In genomic region chr1:200258447-200259375, GRCh38 we compare ENCODE assay signal across 10 cellular contexts.
A peak's percentile ranks its signal among the peaks of the same experiment; 100 is the strongest.
DNase-seq lines count a peak whose midpoint lies in the region; ATAC-seq and TF ChIP-seq lines count a peak whose summit lies in the region.
"Had no signal": no experiment of that assay in that cellular context is flagged by ENCODE, and none has a peak within 500 bp of the region (broad histone marks: within the 10 kb centered on the region; RNA-seq: fewer than 3 reads in every experiment).

No MANE protein-coding gene starts in this region.

- TF ChIP-seq POLR2A in transverse colon (IDR thresholded peaks at IDR 0.05) = no peak

- intact Hi-C loops in transverse colon (cut with DNase I; ENCODE audit: low total_unique reads) = no loop called here

- DNase-seq in DMS153 treated with DMSO at 0.1 percent for 48 hours (lab: John Stamatoyannopoulos, UW; ENCODE audit: unreplicated experiment) = peak; percentile 13
- DNase-seq in NCI-H226 = peak; percentile 4
- DNase-seq in endodermal cell = no peak
- DNase-seq in transverse colon = no peak
- no peak for DNase-seq in DMS79 (lab: John Stamatoyannopoulos, UW)
- DNase-seq in NCI-H1417 treated with DMSO at 0.1 percent for 48 hours (lab: John Stamatoyannopoulos, UW) = no peak

- peaks cover 3% of the 10 kb centered on the region for H3K4me1 Mint-ChIP-seq in endodermal cell

- H3K4me3 Mint-ChIP-seq in endodermal cell = no peak overlapping the region

- H3K4me1 ChIP-seq in endodermal cell (ENCODE audit: control insufficient read depth, insufficient read depth, low read length) (no peaks in the 10 kb centered on the region), transverse colon (no peaks in the 10 kb centered on the region)
- H3K4me1 ChIP-seq: SJCRH30 had no signal

- H3K27me3 ChIP-seq in endodermal cell (ENCODE audit: control insufficient read depth, insufficient read depth, low read length, poor library complexity, severe bottlenecking) (no peaks in the 10 kb centered on the region), transverse colon (no peaks in the 10 kb centered on the region)
- H3K27me3 ChIP-seq: SJCRH30 had no signal

- H3K27me3 Mint-ChIP-seq in endodermal cell (ENCODE audit: insufficient read depth) = peaks cover 2% of the 10 kb centered on the region

- 94 to 96% methylated on average over 5 to 10 of the region's 10 CpGs for WGBS in endodermal cell (ENCODE audit: insufficient coverage in 1 of 2, insufficient read length in 1 of 2), 2 experiments
- WGBS in transverse colon (ENCODE audit: low coverage in 1 of 2), 2 donors = 78 to 91% methylated on average over 5 to 10 of the region's 10 CpGs

- no peak overlapping the region for H3K4me3 ChIP-seq in endodermal cell (ENCODE audit: low read length)
- H3K4me3 ChIP-seq in transverse colon = no peak overlapping the region
- H3K4me3 ChIP-seq: lung, SJCRH30 had no signal

- in situ Hi-C loops in transverse colon (cut with MboI; ENCODE audit: low pct_ligation_motif_present in 1 of 4, low pct_unique_long_range_greater_than_20kb in 1 of 4, low sequenced_read_pairs in 3 of 4) = no loop called here

- H3K27ac ChIP-seq in endodermal cell (ENCODE audit: low read depth, low read length) = no peak overlapping the region
- H3K27ac ChIP-seq in transverse colon = no peak overlapping the region
- H3K27ac ChIP-seq: SJCRH30 had no signal

- no peaks in the 10 kb centered on the region for H3K9me3 ChIP-seq in endodermal cell (ENCODE audit: control insufficient read depth, low read length)
- no peaks in the 10 kb centered on the region for H3K9me3 ChIP-seq in transverse colon
- H3K9me3 ChIP-seq: SJCRH30 had no signal

- TF ChIP-seq EP300 in transverse colon (IDR thresholded peaks at IDR 0.05; ENCODE audit: low read depth) = no peak

- no peak overlapping the region for H3K9ac ChIP-seq in endodermal cell (ENCODE audit: extremely low read depth, low read length, poor library complexity, severe bottlenecking)

- ATAC-seq in GM21367 (IDR thresholded peaks at IDR 0.05; ENCODE audit: unreplicated experiment) = peak; percentile 54
- no peak for ATAC-seq in GM21528 (IDR thresholded peaks at IDR 0.05; ENCODE audit: low FRiP score, unreplicated experiment)

- no peaks in the 10 kb centered on the region for H3K36me3 Mint-ChIP-seq in endodermal cell (ENCODE audit: low read depth)

- no peaks in the 10 kb centered on the region for H3K36me3 ChIP-seq in endodermal cell (ENCODE audit: control insufficient read depth, insufficient read depth, low read length)
- H3K36me3 ChIP-seq in transverse colon = no peaks in the 10 kb centered on the region
- H3K36me3 ChIP-seq: SJCRH30 had no signal

- H3K9me3 Mint-ChIP-seq in endodermal cell = no peaks in the 10 kb centered on the region

- TF ChIP-seq CTCF in endodermal cell (conservative IDR thresholded peaks at IDR 0.05) (peak; percentile 73), transverse colon (IDR thresholded peaks at IDR 0.05) (peak; percentile 31 to 44 (median 39))

- H3K27ac Mint-ChIP-seq in endodermal cell = no peak overlapping the region

Comparison
In these comparisons a context has a peak if more than half of its experiments do, and no peak if none do; other contexts are left out.
1. DNase-seq: peak in DMS153 treated with DMSO at 0.1 percent for 48 hours (single experiment) and NCI-H226 (single experiment); none in endodermal cell (single experiment), transverse colon (single experiment), DMS79 (single experiment) and NCI-H1417 treated with DMSO at 0.1 percent for 48 hours (single experiment).